In genomic region chr19:8101910-8102309, GRCh38 we compare ENCODE assay signal across 13 cellular contexts. TPM values are rescaled to one million over a fixed set of nuclear protein-coding genes. Genes with fewer than 3 reads are reported as not detected.
"Had no signal": no experiment of that assay in that cellular context is flagged by ENCODE, and none has a peak within 500 bp of the region (broad histone marks: within the 10 kb centered on the region; RNA-seq: fewer than 3 reads in every experiment).

No MANE protein-coding gene starts in this region.

RNA-seq across cellular contexts. Expression of gene FBN3, which starts 47.5 kb away (rescaled TPM):
- total RNA-seq: subcutaneous adipose tissue, thoracic aorta, transverse colon, ureter, vagina had no signal
- polyA plus RNA-seq: urinary bladder had no signal

RNA-seq across cellular contexts. Expression of gene CCL25, which starts 49.4 kb away (rescaled TPM):
- total RNA-seq: subcutaneous adipose tissue, suprapubic skin, thoracic aorta, thyroid gland, tibial nerve, transverse colon, upper lobe of left lung, upper lobe of right lung, ureter, urinary bladder, uterus, vagina had no signal
- polyA plus RNA-seq: stomach, urinary bladder had no signal
